ENCODE assay signal across 1 cellular context in the genomic region with DNA sequence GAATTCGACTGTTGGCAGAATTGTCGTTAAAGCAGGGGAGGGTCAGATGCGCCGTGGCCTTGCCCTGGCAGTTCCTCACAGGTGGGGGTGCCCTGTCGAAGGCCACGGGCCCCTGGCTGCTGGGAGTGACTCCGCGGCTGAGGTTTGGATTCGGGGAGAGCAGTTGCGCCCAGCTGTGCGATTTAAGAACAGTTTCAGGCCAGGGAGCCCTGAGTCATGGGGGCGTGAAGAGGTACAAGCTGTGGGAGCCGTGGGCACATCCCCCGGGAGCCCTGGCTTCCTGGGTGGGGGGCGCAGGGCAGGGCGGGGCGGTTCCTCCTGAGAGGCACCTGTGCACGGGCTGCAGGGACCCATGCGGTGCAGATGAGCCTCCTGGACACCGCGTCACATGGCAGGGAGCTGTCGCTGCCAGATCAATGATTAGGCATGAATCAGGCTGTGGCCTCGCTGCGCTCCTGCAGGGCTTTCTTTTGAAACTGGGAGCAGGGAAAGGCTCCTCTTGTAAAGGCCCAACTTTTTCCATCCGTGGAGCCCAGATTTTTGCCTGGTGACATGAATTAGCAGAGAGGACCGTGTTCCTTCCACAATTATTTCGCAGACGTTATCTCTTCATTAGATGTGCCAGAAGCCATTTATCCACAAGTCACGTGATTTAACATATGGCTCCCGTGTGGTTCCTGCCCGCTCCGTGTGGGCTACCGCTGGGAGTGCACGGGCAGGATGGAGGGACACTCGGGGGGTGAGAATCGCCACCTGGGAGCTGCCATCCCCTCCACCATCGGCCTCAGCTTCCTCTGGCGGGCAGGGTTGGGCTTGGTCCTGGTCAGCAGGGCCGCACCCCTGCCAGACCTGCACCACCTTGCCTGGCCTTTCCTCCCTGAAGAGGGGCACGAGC.
TF ChIP-seq lines count a peak whose summit lies in the region.

No MANE protein-coding gene starts in this region.

TF ChIP-seq in HCT116, 20 proteins besides CTCF, POLR2A, EP300 and RAD21 (continued from another document):
- TF ChIP-seq ZBTB33 (IDR thresholded peaks at IDR 0.05; ENCODE audit: extremely low read depth, insufficient replicate concordance, low read length) (no peak), ELF1 (IDR thresholded peaks at IDR 0.05; ENCODE audit: borderline replicate concordance, low read depth) (no peak), YY1 (IDR thresholded peaks at IDR 0.05; ENCODE audit: extremely low read depth, insufficient replicate concordance, low read depth, low read length) (no peak)
